In the genomic region with DNA sequence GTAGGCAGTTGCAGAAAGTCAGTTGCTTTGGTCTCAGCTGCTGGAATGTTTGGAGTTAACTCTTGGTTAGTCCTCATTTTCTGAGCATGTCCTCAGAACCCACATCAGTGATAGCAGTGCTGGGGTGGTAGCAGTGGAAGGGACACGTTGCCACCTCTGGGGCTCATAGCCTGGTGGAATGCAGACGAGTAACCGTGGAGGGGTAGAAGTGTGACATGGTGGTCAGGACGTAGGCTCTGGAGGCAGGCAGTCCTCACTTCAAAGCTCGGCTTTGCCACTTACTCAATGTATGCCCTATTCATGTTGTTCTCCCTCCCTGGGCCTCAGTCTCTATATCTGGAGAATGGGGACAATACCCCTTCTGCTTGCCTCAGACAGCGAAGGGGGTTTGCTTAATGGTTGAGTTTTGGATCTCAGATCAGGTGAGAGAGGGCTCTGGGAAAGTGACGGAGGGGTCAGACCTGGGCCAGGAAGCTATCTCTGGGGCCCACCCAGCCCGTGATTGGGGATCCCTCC, we compare ENCODE assay signal across 1 cellular context.
TF ChIP-seq lines count a peak whose summit lies in the region.

No MANE protein-coding gene starts in this region.

TF ChIP-seq in HepG2, 621 proteins besides CTCF, POLR2A, EP300 and RAD21:
- peak; percentile 79 for TF ChIP-seq ZNF629 (CRISPR knock-in tag; conservative IDR thresholded peaks at IDR 0.05)
- no peak for TF ChIP-seq HMGXB4 (CRISPR knock-in tag; IDR thresholded peaks at IDR 0.05; ENCODE audit: borderline replicate concordance in 1 of 2, low read depth in 1 of 2)
- no peak for TF ChIP-seq ZNF451 (CRISPR knock-in tag; IDR thresholded peaks at IDR 0.05)
